ENCODE assay signal across 8 cellular contexts in genomic region chr7:4775281-4776159, GRCh38. TPM values are rescaled to one million over a fixed set of nuclear protein-coding genes. Genes with fewer than 3 reads are reported as not detected.
DNase-seq lines count a peak whose midpoint lies in the region; ATAC-seq, FAIRE-seq and TF ChIP-seq lines count a peak whose summit lies in the region.

A gene with protein sequence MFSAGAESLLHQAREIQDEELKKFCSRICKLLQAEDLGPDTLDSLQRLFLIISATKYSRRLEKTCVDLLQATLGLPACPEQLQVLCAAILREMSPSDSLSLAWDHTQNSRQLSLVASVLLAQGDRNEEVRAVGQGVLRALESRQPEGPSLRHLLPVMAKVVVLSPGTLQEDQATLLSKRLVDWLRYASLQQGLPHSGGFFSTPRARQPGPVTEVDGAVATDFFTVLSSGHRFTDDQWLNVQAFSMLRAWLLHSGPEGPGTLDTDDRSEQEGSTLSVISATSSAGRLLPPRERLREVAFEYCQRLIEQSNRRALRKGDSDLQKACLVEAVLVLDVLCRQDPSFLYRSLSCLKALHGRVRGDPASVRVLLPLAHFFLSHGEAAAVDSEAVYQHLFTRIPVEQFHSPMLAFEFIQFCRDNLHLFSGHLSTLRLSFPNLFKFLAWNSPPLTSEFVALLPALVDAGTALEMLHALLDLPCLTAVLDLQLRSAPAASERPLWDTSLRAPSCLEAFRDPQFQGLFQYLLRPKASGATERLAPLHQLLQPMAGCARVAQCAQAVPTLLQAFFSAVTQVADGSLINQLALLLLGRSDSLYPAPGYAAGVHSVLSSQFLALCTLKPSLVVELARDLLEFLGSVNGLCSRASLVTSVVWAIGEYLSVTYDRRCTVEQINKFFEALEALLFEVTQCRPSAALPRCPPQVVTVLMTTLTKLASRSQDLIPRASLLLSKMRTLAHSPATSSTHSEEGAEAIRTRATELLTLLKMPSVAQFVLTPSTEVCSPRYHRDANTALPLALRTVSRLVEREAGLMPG (plus strand): TSS chr7:4775623. CDS start chr7:4775716, 93 bp downstream.

- H3K79me2 ChIP-seq in endothelial cell of umbilical vein (ENCODE audit: control insufficient read depth, insufficient read depth, low read length) = peaks cover 28% of the 10 kb centered on the region

- peak within 1 kb of the TSS; percentile 67 for H3K27ac ChIP-seq in endothelial cell of umbilical vein (ENCODE audit: insufficient read depth, low read depth, low read length)

- H3K27me3 ChIP-seq in endothelial cell of umbilical vein (ENCODE audit: control insufficient read depth in 2 of 2, insufficient read depth in 2 of 2, low read length in 2 of 2) = no peaks in the 10 kb centered on the region

- H3K9me3 ChIP-seq in endothelial cell of umbilical vein (replicated peaks; ENCODE audit: control insufficient read depth, insufficient read depth, low read length) = no peaks in the 10 kb centered on the region

- peak; percentile 87 for DNase-seq in DMS114 treated with DMSO at 0.1 percent for 48 hours (lab: John Stamatoyannopoulos, UW; ENCODE audit: unreplicated experiment)
- peak; percentile 100 for DNase-seq in HuH-7.5 (ENCODE audit: low spot score)
- peak; percentile 95 for DNase-seq in OCI-M1 (lab: John Stamatoyannopoulos, UW)
- DNase-seq in activated T-cell treated with anti-CD3 and anti-CD28 coated beads for 24 hours (ENCODE audit: low read depth) = peak; percentile 92
- DNase-seq in endothelial cell of umbilical vein (ENCODE audit: low read depth, low spot score) = peak; percentile 94
- peak; percentile 94 for DNase-seq in middle frontal gyrus (ENCODE audit: extremely low spot score, low spot score)
- DNase-seq in stimulated activated CD8-positive, alpha-beta memory T cell treated with anti-CD3 and anti-CD28 coated beads, Interleukin-2, amount 100 ng/mL, for 1 hour (ENCODE audit: low read depth in 2 of 2) = peak; percentile 87 to 93

- peaks cover 2% of the 10 kb centered on the region for H4K20me1 ChIP-seq in endothelial cell of umbilical vein (replicated peaks; ENCODE audit: control insufficient read depth, extremely low read depth, insufficient read depth, low read length)

- peak within 1 kb of the TSS; percentile 44 to 71 (median 64) for H3K4me3 ChIP-seq in endothelial cell of umbilical vein (replicated peaks in 1 of 3; ENCODE audit: insufficient read depth in 1 of 3, low read depth in 1 of 3, low read length in 3 of 3)

- no TSS peak for BruUV-seq in endothelial cell of umbilical vein (replicated peaks; lab: Mats Ljungman, UMichigan)

- H2AFZ ChIP-seq in endothelial cell of umbilical vein (ENCODE audit: low read depth, low read length) = peak within 1 kb of the TSS; percentile 29

- H3K9me1 ChIP-seq in endothelial cell of umbilical vein (replicated peaks; ENCODE audit: control insufficient read depth, extremely low read depth, insufficient read depth, low read length) = no peaks in the 10 kb centered on the region

- H3K4me1 ChIP-seq in endothelial cell of umbilical vein (ENCODE audit: control insufficient read depth, extremely low read depth, insufficient read depth, low read length) = peaks cover 11% of the 10 kb centered on the region

- peak; percentile 62 for TF ChIP-seq POLR2A in endothelial cell of umbilical vein (IDR thresholded peaks at IDR 0.05; ENCODE audit: low read depth, low read length)

- H3K4me2 ChIP-seq in endothelial cell of umbilical vein (ENCODE audit: insufficient read depth, low read length) = peak within 1 kb of the TSS; percentile 65

- intact Hi-C loops in endothelial cell of umbilical vein (cut with micrococcal nuclease) = loop anchor here (1.0 to 2.0 kb wide), 2 partner anchors 29 to 134 kb away; no protein-coding TSS in a partner anchor

- no peak for TF ChIP-seq CTCF in endothelial cell of umbilical vein (IDR thresholded peaks at IDR 0.05; ENCODE audit: extremely low read depth in 1 of 2, insufficient read depth in 1 of 2, low read depth in 1 of 2, low read length in 2 of 2)

- H3K36me3 ChIP-seq in endothelial cell of umbilical vein (ENCODE audit: control insufficient read depth in 2 of 2, extremely low read depth in 1 of 2, insufficient read depth in 2 of 2, low read length in 2 of 2) = peaks cover 0 to 2% of the 10 kb centered on the region in 2 experiments

- CTCF ChIA-PET in endothelial cell of umbilical vein (lab: Charles Lee) = interaction anchor here (0.7 to 3.6 kb wide), 8 partner anchors 15 to 134 kb away, joined by 3 to 27 read pairs (median 4); no protein-coding TSS in a partner anchor

- POLR2A ChIA-PET in endothelial cell of umbilical vein (lab: Charles Lee) = interaction anchor here (0.7 to 1.6 kb wide), 8 partner anchors 16 to 198 kb away, joined by 3 to 8 read pairs (median 4); partner anchors contain the start of gene FOXK1

- dilution Hi-C loops in endothelial cell of umbilical vein (cut with MboI; ENCODE audit: extremely low pct_ligation_motif_present, low sequenced_read_pairs) = no loop called here

- peak within 1 kb of the TSS; percentile 77 for H3K9ac ChIP-seq in endothelial cell of umbilical vein (replicated peaks; ENCODE audit: extremely low read depth, insufficient read depth, low read length)

- ATAC-seq in GM21528 (IDR thresholded peaks at IDR 0.05; ENCODE audit: low FRiP score, unreplicated experiment) = peak; percentile 94

- FAIRE-seq in endothelial cell of umbilical vein (lab: Jason Lieb, UNC) = peak; percentile 87

TF ChIP-seq in endothelial cell of umbilical vein, 7 proteins besides CTCF, POLR2A, EP300 and RAD21:
- TF ChIP-seq, protein P1, sequence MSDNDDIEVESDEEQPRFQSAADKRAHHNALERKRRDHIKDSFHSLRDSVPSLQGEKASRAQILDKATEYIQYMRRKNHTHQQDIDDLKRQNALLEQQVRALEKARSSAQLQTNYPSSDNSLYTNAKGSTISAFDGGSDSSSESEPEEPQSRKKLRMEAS (IDR thresholded peaks at IDR 0.05; ENCODE audit: insufficient read depth, insufficient read length) = peak; percentile 100
- no peak for TF ChIP-seq GATA2 (IDR thresholded peaks at IDR 0.05; ENCODE audit: insufficient read depth, insufficient read length, low read depth, low read length)
- TF ChIP-seq EZH2 (IDR thresholded peaks at IDR 0.05; ENCODE audit: borderline replicate concordance, low read depth, low read length, severe bottlenecking) = no peak
- TF ChIP-seq FOS (IDR thresholded peaks at IDR 0.05; ENCODE audit: borderline replicate concordance, insufficient read depth, low read length) = no peak
- no peak for TF ChIP-seq MYC (IDR thresholded peaks at IDR 0.05; ENCODE audit: low read depth, low read length)
- peak; percentile 90 for TF ChIP-seq POLR2AphosphoS5 (IDR thresholded peaks at IDR 0.05; ENCODE audit: insufficient read depth, low read depth, low read length)
- TF ChIP-seq JUN (IDR thresholded peaks at IDR 0.05; ENCODE audit: borderline replicate concordance, insufficient read depth, insufficient read length, low read depth) = no peak

RNA-seq across cellular contexts. Expression of the gene that starts here (rescaled TPM):
- total RNA-seq in endothelial cell of umbilical vein = 58.9 and 64.3 TPM in 2 replicates
- polyA plus RNA-seq in endothelial cell of umbilical vein = 53.7 and 67.3 TPM in 2 replicates
- polyA plus RNA-seq in endothelial cell of umbilical vein (2011; cell fraction: cytosol; rRNA removed) = 15.8 and 26.1 TPM in 2 replicates
- polyA plus RNA-seq in endothelial cell of umbilical vein (2011; cell fraction: nucleus; rRNA removed) = 137 and 170 TPM in 2 replicates
- polyA plus RNA-seq in endothelial cell of umbilical vein (2012) = 21.4 and 21.9 TPM in 2 replicates
- 14.4 and 19.7 TPM in 2 replicates for polyA minus RNA-seq in endothelial cell of umbilical vein
- polyA minus RNA-seq in endothelial cell of umbilical vein (2011; cell fraction: cytosol; rRNA and poly(A)+ RNA removed) = 23.1 TPM
- 47.1 and 90.4 TPM in 2 replicates for polyA minus RNA-seq in endothelial cell of umbilical vein (2011; cell fraction: nucleus; rRNA and poly(A)+ RNA removed)

Comparison
In these comparisons a context has a peak if more than half of its experiments do, and no peak if none do; other contexts are left out.
1. Peak in every context shown above with its lines: DNase-seq, ATAC-seq, H3K4me3 ChIP-seq and H3K27ac ChIP-seq.